In genomic region chr1:147605591-147605990, GRCh38 we compare ENCODE assay signal across 18 cellular contexts.
"Had no signal": no experiment of that assay in that cellular context is flagged by ENCODE, and none has a peak within 500 bp of the region (broad histone marks: within the 10 kb centered on the region; RNA-seq: fewer than 3 reads in every experiment).

No MANE protein-coding gene starts in this region.

- ATAC-seq: activated CD4-positive, alpha-beta T cell treated with anti-CD3 and anti-CD28 coated beads for 36 hours; activated T-helper 17 cell treated with anti-CD3 and anti-CD28 coated beads, Interleukin-2, amount 50 U/mL, for 72 hours; left lobe of liver; WTC11 had no signal

- H3K4me3 Mint-ChIP-seq: activated CD4-positive, alpha-beta memory T cell treated with anti-CD3 and anti-CD28 coated beads for 36 hours; activated CD4-positive, alpha-beta T cell treated with anti-CD3 and anti-CD28 coated beads for 36 hours; activated naive CD4-positive, alpha-beta T cell treated with anti-CD3 and anti-CD28 coated beads for 36 hours; activated T-helper 17 cell treated with anti-CD3 and anti-CD28 coated beads, Interleukin-2, amount 50 U/mL, for 72 hours; nephron progenitor cell; WTC11 had no signal

- H3K27ac ChIP-seq: cardiac muscle cell, dorsolateral prefrontal cortex had no signal

- H3K27me3 Mint-ChIP-seq: activated CD4-positive, alpha-beta memory T cell treated with anti-CD3 and anti-CD28 coated beads for 36 hours; activated CD4-positive, alpha-beta T cell treated with anti-CD3 and anti-CD28 coated beads for 36 hours; activated T-helper 17 cell treated with anti-CD3 and anti-CD28 coated beads, Interleukin-2, amount 50 U/mL, for 72 hours had no signal

- H3K4me3 ChIP-seq: cardiac muscle cell, dorsolateral prefrontal cortex, lung had no signal

- H3K27ac Mint-ChIP-seq: activated CD4-positive, alpha-beta memory T cell treated with anti-CD3 and anti-CD28 coated beads for 36 hours; activated CD4-positive, alpha-beta T cell treated with anti-CD3 and anti-CD28 coated beads for 36 hours; activated naive CD4-positive, alpha-beta T cell treated with anti-CD3 and anti-CD28 coated beads for 36 hours; activated T-helper 17 cell treated with anti-CD3 and anti-CD28 coated beads, Interleukin-2, amount 50 U/mL, for 72 hours; nephron progenitor cell; WTC11 had no signal

- H3K9me3 Mint-ChIP-seq: activated CD4-positive, alpha-beta memory T cell treated with anti-CD3 and anti-CD28 coated beads for 36 hours; activated naive CD4-positive, alpha-beta T cell treated with anti-CD3 and anti-CD28 coated beads for 36 hours; activated T-helper 17 cell treated with anti-CD3 and anti-CD28 coated beads, Interleukin-2, amount 50 U/mL, for 72 hours; nephron progenitor cell; WTC11 had no signal

- DNase-seq: activated CD4-positive, alpha-beta memory T cell treated with anti-CD3 and anti-CD28 coated beads for 36 hours; activated CD4-positive, alpha-beta T cell treated with anti-CD3 and anti-CD28 coated beads for 36 hours; activated naive CD4-positive, alpha-beta T cell treated with anti-CD3 and anti-CD28 coated beads for 36 hours; dorsolateral prefrontal cortex; foreskin melanocyte; kidney; nephron progenitor cell; nucleus accumbens; retina; stimulated activated CD4-positive, alpha-beta T cell treated with anti-CD3 and anti-CD28 coated beads, Interleukin-2, amount 100 ng/mL, for 24 hours; stimulated activated naive CD4-positive, alpha-beta T cell treated with Interleukin-2 at 50 U/mL for 16 hours; substantia nigra; trophoblast cell had no signal

- H3K27me3 ChIP-seq: cardiac muscle cell, dorsolateral prefrontal cortex had no signal
